ENCODE assay signal across 18 cellular contexts in genomic region chr3:115974940-115975339, GRCh38.
"Had no signal": no experiment of that assay in that cellular context is flagged by ENCODE, and none has a peak within 500 bp of the region (broad histone marks: within the 10 kb centered on the region; RNA-seq: fewer than 3 reads in every experiment).

No MANE protein-coding gene starts in this region.

- H3K9me3 ChIP-seq: body of pancreas, esophagus muscularis mucosa, gastroesophageal sphincter, mucosa of descending colon, prostate gland, right lobe of liver had no signal

- H3K27me3 ChIP-seq: body of pancreas, esophagus muscularis mucosa, gastroesophageal sphincter, right lobe of liver had no signal

- H3K36me3 Mint-ChIP-seq: activated naive CD4-positive, alpha-beta T cell treated with anti-CD3 and anti-CD28 coated beads, Interleukin-2, amount 50 U/mL, for 24 hours; natural killer cell treated with Interleukin-12 subunit alpha and Interleukin-12 subunit beta and Interleukin-15 and Interleukin-18, amount 100 ng/mL, for 72 hours had no signal

- H3K4me1 Mint-ChIP-seq: activated B cell treated with CpG ODN at 0.5 μM for 24 hours; activated naive CD4-positive, alpha-beta T cell treated with anti-CD3 and anti-CD28 coated beads, Interleukin-2, amount 50 U/mL, for 24 hours had no signal

- DNase-seq: activated B cell treated with CpG ODN at 0.5 μM for 24 hours; activated CD4-positive, alpha-beta T cell treated with anti-CD3 and anti-CD28 coated beads, Interleukin-2, amount 50 U/mL, for 1 hour; activated T-cell treated with anti-CD3 and anti-CD28 coated beads for 4 hours; body of pancreas; hypothalamus; mucosa of descending colon; nucleus accumbens; right lobe of liver; stimulated activated naive CD4-positive, alpha-beta T cell; trophoblast cell had no signal

- H3K4me3 Mint-ChIP-seq: activated B cell treated with CpG ODN at 0.5 μM for 24 hours; activated naive CD4-positive, alpha-beta T cell treated with anti-CD3 and anti-CD28 coated beads, Interleukin-2, amount 50 U/mL, for 24 hours; natural killer cell treated with Interleukin-12 subunit alpha and Interleukin-12 subunit beta and Interleukin-15 and Interleukin-18, amount 100 ng/mL, for 72 hours; T-helper 1 cell treated with Interleukin-12 subunit alpha and Interleukin-12 subunit beta and Interleukin-4 antibody, amounts not matched to agents 30 μg/mL and 1 μg/mL, for 36 hours had no signal

- H3K27me3 Mint-ChIP-seq: activated B cell treated with CpG ODN at 0.5 μM for 24 hours; natural killer cell treated with Interleukin-12 subunit alpha and Interleukin-12 subunit beta and Interleukin-15 and Interleukin-18, amount 100 ng/mL, for 72 hours had no signal

- H3K9me3 Mint-ChIP-seq: activated B cell treated with CpG ODN at 0.5 μM for 24 hours; activated naive CD4-positive, alpha-beta T cell treated with anti-CD3 and anti-CD28 coated beads, Interleukin-2, amount 50 U/mL, for 24 hours; activated T-helper 2 cell treated with anti-CD3 and anti-CD28 coated beads, Interferon-gamma antibody, Interleukin-2, Interleukin-4, amounts not matched to agents 10 μg/mL and 5 μg/mL and 100 μg/mL, durations not matched to agents 14 hours and 24 hours and 36 hours; T-helper 1 cell treated with Interleukin-12 subunit alpha and Interleukin-12 subunit beta and Interleukin-4 antibody, amounts not matched to agents 30 μg/mL and 1 μg/mL, for 36 hours had no signal

- ATAC-seq: body of pancreas; gastroesophageal sphincter; mucosa of descending colon; natural killer cell treated with Interleukin-12 subunit alpha and Interleukin-12 subunit beta and Interleukin-15 and Interleukin-18, amount 100 ng/mL, for 72 hours; right lobe of liver had no signal

- H3K27ac Mint-ChIP-seq: activated B cell treated with CpG ODN at 0.5 μM for 24 hours; activated naive CD4-positive, alpha-beta T cell treated with anti-CD3 and anti-CD28 coated beads, Interleukin-2, amount 50 U/mL, for 24 hours; activated T-helper 2 cell treated with anti-CD3 and anti-CD28 coated beads, Interferon-gamma antibody, Interleukin-2, Interleukin-4, amounts not matched to agents 10 μg/mL and 5 μg/mL and 100 μg/mL, durations not matched to agents 14 hours and 24 hours and 36 hours; natural killer cell treated with Interleukin-12 subunit alpha and Interleukin-12 subunit beta and Interleukin-15 and Interleukin-18, amount 100 ng/mL, for 72 hours; T-helper 1 cell treated with Interleukin-12 subunit alpha and Interleukin-12 subunit beta and Interleukin-4 antibody, amounts not matched to agents 30 μg/mL and 1 μg/mL, for 36 hours had no signal

- H3K4me3 ChIP-seq: body of pancreas, esophagus muscularis mucosa, gastroesophageal sphincter, lung, mucosa of descending colon, prostate gland, right lobe of liver had no signal

- H3K36me3 ChIP-seq: esophagus muscularis mucosa, gastroesophageal sphincter, prostate gland, right lobe of liver had no signal

- H3K4me1 ChIP-seq: body of pancreas, esophagus muscularis mucosa, gastroesophageal sphincter, prostate gland, right lobe of liver had no signal
